ENCODE assay signal across 1 cellular context in the genomic region with DNA sequence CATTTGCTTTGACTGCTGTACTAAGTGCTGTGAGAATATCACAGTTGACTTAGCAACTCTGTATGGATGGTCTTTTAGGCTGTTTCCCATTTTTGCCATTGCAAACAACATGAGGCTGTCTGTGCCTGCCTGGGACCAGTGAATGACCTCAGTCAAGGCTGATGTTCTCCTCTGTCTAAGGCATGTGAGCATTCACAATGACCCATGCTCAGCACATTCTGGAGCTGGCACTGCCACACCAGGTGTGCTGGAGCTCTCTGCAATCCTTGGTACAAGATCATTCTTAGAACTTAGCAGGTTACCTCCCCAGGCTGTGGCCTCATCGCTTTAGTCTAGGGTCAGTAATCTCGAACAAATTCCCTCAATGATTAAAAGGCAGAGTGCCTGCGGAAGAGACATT.
TF ChIP-seq lines count a peak whose summit lies in the region.

No MANE protein-coding gene starts in this region.

TF ChIP-seq in HepG2, 621 proteins besides CTCF, POLR2A, EP300 and RAD21 (continued from another document and continues in another):
- 0 out of 2 replicates have a peak, but pooled peaks have one; percentile 37 for TF ChIP-seq SALL1 (CRISPR knock-in tag; IDR thresholded peaks at IDR 0.05)
- TF ChIP-seq MIXL1 (CRISPR knock-in tag; IDR thresholded peaks at IDR 0.05): 0 out of 2 replicates have a peak, but pooled peaks have one; percentile 16
- TF ChIP-seq ATRX (CRISPR knock-in tag; IDR thresholded peaks at IDR 0.05; ENCODE audit: borderline replicate concordance): no peak
- TF ChIP-seq LCORL (IDR thresholded peaks at IDR 0.05): no peak
- TF ChIP-seq LCORL (CRISPR knock-in tag; IDR thresholded peaks at IDR 0.05): peak; percentile 20; the same call in 1 of the 2 replicates
- 0 out of 2 replicates have a peak, but pooled peaks have one; percentile 26 for TF ChIP-seq FOXA3 (CRISPR knock-in tag; IDR thresholded peaks at IDR 0.05)
- peak; percentile 16; the same call in 1 of the 2 replicates for TF ChIP-seq SMAD3 (CRISPR knock-in tag; IDR thresholded peaks at IDR 0.05)
- peak; percentile 33; the same call in 1 of the 2 replicates for TF ChIP-seq ETV5 (CRISPR knock-in tag; IDR thresholded peaks at IDR 0.05; ENCODE audit: borderline replicate concordance)
- no peak for TF ChIP-seq FOXJ3 (CRISPR knock-in tag; IDR thresholded peaks at IDR 0.05; ENCODE audit: borderline replicate concordance)
- TF ChIP-seq FOXO1 (CRISPR knock-in tag; IDR thresholded peaks at IDR 0.05): peak; percentile 53; the same call in 1 of the 2 replicates
- peak; percentile 43; the same call in 1 of the 2 replicates for TF ChIP-seq ZC3H4 (CRISPR knock-in tag; IDR thresholded peaks at IDR 0.05; ENCODE audit: borderline replicate concordance)
- TF ChIP-seq FOXA1 (IDR thresholded peaks at IDR 0.05): no peak
- TF ChIP-seq FOXA1 (CRISPR knock-in tag; IDR thresholded peaks at IDR 0.05): peak; percentile 20; the same call in 1 of the 2 replicates
- peak; percentile 52; the same call in 1 of the 2 replicates for TF ChIP-seq GATAD2A (CRISPR knock-in tag; IDR thresholded peaks at IDR 0.05)
- TF ChIP-seq, protein P1, sequence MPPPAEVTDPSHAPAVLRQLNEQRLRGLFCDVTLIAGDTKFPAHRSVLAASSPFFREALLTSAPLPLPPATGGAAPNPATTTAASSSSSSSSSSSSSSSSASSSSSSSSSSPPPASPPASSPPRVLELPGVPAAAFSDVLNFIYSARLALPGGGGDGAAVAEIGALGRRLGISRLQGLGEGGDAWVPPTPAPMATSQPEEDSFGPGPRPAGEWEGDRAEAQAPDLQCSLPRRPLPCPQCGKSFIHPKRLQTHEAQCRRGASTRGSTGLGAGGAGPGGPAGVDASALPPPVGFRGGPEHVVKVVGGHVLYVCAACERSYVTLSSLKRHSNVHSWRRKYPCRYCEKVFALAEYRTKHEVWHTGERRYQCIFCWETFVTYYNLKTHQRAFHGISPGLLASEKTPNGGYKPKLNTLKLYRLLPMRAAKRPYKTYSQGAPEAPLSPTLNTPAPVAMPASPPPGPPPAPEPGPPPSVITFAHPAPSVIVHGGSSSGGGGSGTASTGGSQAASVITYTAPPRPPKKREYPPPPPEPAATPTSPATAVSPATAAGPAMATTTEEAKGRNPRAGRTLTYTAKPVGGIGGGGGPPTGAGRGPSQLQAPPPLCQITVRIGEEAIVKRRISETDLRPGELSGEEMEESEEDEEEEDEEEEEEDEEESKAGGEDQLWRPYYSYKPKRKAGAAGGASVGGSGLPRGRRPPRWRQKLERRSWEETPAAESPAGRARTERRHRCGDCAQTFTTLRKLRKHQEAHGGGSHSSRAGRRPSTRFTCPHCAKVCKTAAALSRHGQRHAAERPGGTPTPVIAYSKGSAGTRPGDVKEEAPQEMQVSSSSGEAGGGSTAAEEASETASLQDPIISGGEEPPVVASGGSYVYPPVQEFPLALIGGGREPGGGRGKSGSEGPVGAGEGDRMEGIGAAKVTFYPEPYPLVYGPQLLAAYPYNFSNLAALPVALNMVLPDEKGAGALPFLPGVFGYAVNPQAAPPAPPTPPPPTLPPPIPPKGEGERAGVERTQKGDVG (CRISPR knock-in tag; IDR thresholded peaks at IDR 0.05; ENCODE audit: borderline replicate concordance): 0 out of 2 replicates have a peak, but pooled peaks have one; percentile 5
- TF ChIP-seq HNRNPL (IDR thresholded peaks at IDR 0.05; ENCODE audit: low read depth, low read length): 0 out of 2 replicates have a peak, but pooled peaks have one; percentile 29
- TF ChIP-seq, protein P2, sequence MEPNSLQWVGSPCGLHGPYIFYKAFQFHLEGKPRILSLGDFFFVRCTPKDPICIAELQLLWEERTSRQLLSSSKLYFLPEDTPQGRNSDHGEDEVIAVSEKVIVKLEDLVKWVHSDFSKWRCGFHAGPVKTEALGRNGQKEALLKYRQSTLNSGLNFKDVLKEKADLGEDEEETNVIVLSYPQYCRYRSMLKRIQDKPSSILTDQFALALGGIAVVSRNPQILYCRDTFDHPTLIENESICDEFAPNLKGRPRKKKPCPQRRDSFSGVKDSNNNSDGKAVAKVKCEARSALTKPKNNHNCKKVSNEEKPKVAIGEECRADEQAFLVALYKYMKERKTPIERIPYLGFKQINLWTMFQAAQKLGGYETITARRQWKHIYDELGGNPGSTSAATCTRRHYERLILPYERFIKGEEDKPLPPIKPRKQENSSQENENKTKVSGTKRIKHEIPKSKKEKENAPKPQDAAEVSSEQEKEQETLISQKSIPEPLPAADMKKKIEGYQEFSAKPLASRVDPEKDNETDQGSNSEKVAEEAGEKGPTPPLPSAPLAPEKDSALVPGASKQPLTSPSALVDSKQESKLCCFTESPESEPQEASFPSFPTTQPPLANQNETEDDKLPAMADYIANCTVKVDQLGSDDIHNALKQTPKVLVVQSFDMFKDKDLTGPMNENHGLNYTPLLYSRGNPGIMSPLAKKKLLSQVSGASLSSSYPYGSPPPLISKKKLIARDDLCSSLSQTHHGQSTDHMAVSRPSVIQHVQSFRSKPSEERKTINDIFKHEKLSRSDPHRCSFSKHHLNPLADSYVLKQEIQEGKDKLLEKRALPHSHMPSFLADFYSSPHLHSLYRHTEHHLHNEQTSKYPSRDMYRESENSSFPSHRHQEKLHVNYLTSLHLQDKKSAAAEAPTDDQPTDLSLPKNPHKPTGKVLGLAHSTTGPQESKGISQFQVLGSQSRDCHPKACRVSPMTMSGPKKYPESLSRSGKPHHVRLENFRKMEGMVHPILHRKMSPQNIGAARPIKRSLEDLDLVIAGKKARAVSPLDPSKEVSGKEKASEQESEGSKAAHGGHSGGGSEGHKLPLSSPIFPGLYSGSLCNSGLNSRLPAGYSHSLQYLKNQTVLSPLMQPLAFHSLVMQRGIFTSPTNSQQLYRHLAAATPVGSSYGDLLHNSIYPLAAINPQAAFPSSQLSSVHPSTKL (CRISPR knock-in tag; IDR thresholded peaks at IDR 0.05): peak; percentile 32
- peak; percentile 30; the same call in 1 of the 2 replicates for TF ChIP-seq RXRA (CRISPR knock-in tag; IDR thresholded peaks at IDR 0.05)
- peak; percentile 61; the same call in 1 of the 2 replicates for TF ChIP-seq HDAC2 (CRISPR knock-in tag; IDR thresholded peaks at IDR 0.05)
- TF ChIP-seq, protein P3, sequence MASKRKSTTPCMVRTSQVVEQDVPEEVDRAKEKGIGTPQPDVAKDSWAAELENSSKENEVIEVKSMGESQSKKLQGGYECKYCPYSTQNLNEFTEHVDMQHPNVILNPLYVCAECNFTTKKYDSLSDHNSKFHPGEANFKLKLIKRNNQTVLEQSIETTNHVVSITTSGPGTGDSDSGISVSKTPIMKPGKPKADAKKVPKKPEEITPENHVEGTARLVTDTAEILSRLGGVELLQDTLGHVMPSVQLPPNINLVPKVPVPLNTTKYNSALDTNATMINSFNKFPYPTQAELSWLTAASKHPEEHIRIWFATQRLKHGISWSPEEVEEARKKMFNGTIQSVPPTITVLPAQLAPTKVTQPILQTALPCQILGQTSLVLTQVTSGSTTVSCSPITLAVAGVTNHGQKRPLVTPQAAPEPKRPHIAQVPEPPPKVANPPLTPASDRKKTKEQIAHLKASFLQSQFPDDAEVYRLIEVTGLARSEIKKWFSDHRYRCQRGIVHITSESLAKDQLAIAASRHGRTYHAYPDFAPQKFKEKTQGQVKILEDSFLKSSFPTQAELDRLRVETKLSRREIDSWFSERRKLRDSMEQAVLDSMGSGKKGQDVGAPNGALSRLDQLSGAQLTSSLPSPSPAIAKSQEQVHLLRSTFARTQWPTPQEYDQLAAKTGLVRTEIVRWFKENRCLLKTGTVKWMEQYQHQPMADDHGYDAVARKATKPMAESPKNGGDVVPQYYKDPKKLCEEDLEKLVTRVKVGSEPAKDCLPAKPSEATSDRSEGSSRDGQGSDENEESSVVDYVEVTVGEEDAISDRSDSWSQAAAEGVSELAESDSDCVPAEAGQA (IDR thresholded peaks at IDR 0.05; ENCODE audit: low read depth): no peak
- TF ChIP-seq, protein P3 (CRISPR knock-in tag; IDR thresholded peaks at IDR 0.05; ENCODE audit: borderline replicate concordance): no peak
- peak; percentile 29; the same call in 1 of the 2 replicates for TF ChIP-seq RXRB (CRISPR knock-in tag; IDR thresholded peaks at IDR 0.05; ENCODE audit: borderline replicate concordance)
- no peak for TF ChIP-seq ZNF660 (CRISPR knock-in tag; IDR thresholded peaks at IDR 0.05; ENCODE audit: borderline replicate concordance, low read depth)
- TF ChIP-seq, protein P4, sequence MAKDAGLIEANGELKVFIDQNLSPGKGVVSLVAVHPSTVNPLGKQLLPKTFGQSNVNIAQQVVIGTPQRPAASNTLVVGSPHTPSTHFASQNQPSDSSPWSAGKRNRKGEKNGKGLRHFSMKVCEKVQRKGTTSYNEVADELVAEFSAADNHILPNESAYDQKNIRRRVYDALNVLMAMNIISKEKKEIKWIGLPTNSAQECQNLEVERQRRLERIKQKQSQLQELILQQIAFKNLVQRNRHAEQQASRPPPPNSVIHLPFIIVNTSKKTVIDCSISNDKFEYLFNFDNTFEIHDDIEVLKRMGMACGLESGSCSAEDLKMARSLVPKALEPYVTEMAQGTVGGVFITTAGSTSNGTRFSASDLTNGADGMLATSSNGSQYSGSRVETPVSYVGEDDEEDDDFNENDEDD (CRISPR knock-in tag; IDR thresholded peaks at IDR 0.05; ENCODE audit: borderline replicate concordance): peak; percentile 44; the same call in 1 of the 2 replicates
- no peak for TF ChIP-seq SOX13 (IDR thresholded peaks at IDR 0.05)
- peak in 1 of 2 experiments; percentile 56; a peak in 2 of 4 replicates for TF ChIP-seq SOX13 (CRISPR knock-in tag; conservative IDR thresholded peaks at IDR 0.05 in 1 of 2, IDR thresholded peaks at IDR 0.05 in 1 of 2)
- TF ChIP-seq HMG20A (CRISPR knock-in tag; IDR thresholded peaks at IDR 0.05; ENCODE audit: borderline replicate concordance): 0 out of 2 replicates have a peak, but pooled peaks have one; percentile 39
- TF ChIP-seq, protein P5, sequence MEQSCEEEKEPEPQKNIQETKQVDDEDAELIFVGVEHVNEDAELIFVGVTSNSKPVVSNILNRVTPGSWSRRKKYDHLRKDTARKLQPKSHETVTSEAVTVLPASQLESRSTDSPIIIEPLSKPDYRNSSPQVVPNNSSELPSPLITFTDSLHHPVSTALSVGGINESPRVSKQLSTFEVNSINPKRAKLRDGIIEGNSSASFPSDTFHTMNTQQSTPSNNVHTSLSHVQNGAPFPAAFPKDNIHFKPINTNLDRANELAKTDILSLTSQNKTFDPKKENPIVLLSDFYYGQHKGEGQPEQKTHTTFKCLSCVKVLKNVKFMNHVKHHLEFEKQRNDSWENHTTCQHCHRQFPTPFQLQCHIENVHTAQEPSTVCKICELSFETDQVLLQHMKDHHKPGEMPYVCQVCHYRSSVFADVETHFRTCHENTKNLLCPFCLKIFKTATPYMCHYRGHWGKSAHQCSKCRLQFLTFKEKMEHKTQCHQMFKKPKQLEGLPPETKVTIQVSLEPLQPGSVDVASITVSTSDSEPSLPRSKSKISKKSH (CRISPR knock-in tag; IDR thresholded peaks at IDR 0.05; ENCODE audit: borderline replicate concordance): no peak
- 0 out of 2 replicates have a peak, but pooled peaks have one; percentile 41 for TF ChIP-seq IRF2 (CRISPR knock-in tag; IDR thresholded peaks at IDR 0.05)
- peak; percentile 46; the same call in 1 of the 2 replicates for TF ChIP-seq FOSL2 (CRISPR knock-in tag; IDR thresholded peaks at IDR 0.05)
- TF ChIP-seq ZNF546 (CRISPR knock-in tag; conservative IDR thresholded peaks at IDR 0.05): peak; percentile 8; the same call in 1 of the 2 replicates
- TF ChIP-seq, protein P6, sequence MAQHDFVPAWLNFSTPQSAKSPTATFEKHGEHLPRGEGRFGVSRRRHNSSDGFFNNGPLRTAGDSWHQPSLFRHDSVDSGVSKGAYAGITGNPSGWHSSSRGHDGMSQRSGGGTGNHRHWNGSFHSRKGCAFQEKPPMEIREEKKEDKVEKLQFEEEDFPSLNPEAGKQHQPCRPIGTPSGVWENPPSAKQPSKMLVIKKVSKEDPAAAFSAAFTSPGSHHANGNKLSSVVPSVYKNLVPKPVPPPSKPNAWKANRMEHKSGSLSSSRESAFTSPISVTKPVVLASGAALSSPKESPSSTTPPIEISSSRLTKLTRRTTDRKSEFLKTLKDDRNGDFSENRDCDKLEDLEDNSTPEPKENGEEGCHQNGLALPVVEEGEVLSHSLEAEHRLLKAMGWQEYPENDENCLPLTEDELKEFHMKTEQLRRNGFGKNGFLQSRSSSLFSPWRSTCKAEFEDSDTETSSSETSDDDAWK (CRISPR knock-in tag; IDR thresholded peaks at IDR 0.05): no peak
- TF ChIP-seq NFE2L2 (IDR thresholded peaks at IDR 0.05; ENCODE audit: low read length): no peak
- peak; percentile 58 for TF ChIP-seq SAP130 (CRISPR knock-in tag; IDR thresholded peaks at IDR 0.05; ENCODE audit: low read depth)
- TF ChIP-seq ZNF644 (CRISPR knock-in tag; IDR thresholded peaks at IDR 0.05; ENCODE audit: low read depth): peak; percentile 53; the same call in 1 of the 2 replicates
- no peak for TF ChIP-seq ZNF205 (CRISPR knock-in tag; IDR thresholded peaks at IDR 0.05)
- TF ChIP-seq, protein P7, sequence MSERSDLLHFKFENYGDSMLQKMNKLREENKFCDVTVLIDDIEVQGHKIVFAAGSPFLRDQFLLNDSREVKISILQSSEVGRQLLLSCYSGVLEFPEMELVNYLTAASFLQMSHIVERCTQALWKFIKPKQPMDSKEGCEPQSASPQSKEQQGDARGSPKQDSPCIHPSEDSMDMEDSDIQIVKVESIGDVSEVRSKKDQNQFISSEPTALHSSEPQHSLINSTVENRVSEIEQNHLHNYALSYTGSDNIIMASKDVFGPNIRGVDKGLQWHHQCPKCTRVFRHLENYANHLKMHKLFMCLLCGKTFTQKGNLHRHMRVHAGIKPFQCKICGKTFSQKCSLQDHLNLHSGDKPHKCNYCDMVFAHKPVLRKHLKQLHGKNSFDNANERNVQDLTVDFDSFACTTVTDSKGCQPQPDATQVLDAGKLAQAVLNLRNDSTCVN (CRISPR knock-in tag; IDR thresholded peaks at IDR 0.05; ENCODE audit: borderline replicate concordance): 0 out of 2 replicates have a peak, but pooled peaks have one; percentile 36
- TF ChIP-seq MIER3 (CRISPR knock-in tag; IDR thresholded peaks at IDR 0.05; ENCODE audit: borderline replicate concordance): peak; percentile 36; the same call in 1 of the 2 replicates
- TF ChIP-seq SATB2 (CRISPR knock-in tag; IDR thresholded peaks at IDR 0.05): no peak
